ENCODE assay signal across 1 cellular context in genomic region chr19:46076951-46077814, GRCh38.
TF ChIP-seq lines count a peak whose summit lies in the region.

No MANE protein-coding gene starts in this region.

TF ChIP-seq in HEK293, 187 proteins besides CTCF, POLR2A, EP300 and RAD21 (continued from another document and continues in another):
- TF ChIP-seq, protein P1, sequence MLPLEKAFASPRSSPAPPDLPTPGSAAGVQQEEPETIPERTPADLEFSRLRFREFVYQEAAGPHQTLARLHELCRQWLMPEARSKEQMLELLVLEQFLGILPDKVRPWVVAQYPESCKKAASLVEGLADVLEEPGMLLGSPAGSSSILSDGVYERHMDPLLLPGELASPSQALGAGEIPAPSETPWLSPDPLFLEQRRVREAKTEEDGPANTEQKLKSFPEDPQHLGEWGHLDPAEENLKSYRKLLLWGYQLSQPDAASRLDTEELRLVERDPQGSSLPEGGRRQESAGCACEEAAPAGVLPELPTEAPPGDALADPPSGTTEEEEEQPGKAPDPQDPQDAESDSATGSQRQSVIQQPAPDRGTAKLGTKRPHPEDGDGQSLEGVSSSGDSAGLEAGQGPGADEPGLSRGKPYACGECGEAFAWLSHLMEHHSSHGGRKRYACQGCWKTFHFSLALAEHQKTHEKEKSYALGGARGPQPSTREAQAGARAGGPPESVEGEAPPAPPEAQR (tag by site-specific recombination; IDR thresholded peaks at IDR 0.05), result no peak
- TF ChIP-seq ZNF654 (tag by site-specific recombination; IDR thresholded peaks at IDR 0.05; ENCODE audit: low read depth) (peak; percentile 88), ZNF423 (tag by site-specific recombination; IDR thresholded peaks at IDR 0.05) (peak; percentile 66; the same call in 1 of the 2 replicates), ZNF670 (tag by site-specific recombination; IDR thresholded peaks at IDR 0.05; ENCODE audit: low read depth) (no peak), PRDM10 (tag by site-specific recombination; IDR thresholded peaks at IDR 0.05) (peak; percentile 99), ZNF561 (tag by site-specific recombination; IDR thresholded peaks at IDR 0.05; ENCODE audit: borderline replicate concordance) (peak; percentile 92), IKZF3 (tag by site-specific recombination; IDR thresholded peaks at IDR 0.05) (peak; percentile 84), ZFHX2 (tag by site-specific recombination; conservative IDR thresholded peaks at IDR 0.05) (peak; percentile 72), ZBTB11 (tag by site-specific recombination; conservative IDR thresholded peaks at IDR 0.05; ENCODE audit: low read depth) (peak; percentile 19; the same call in 1 of the 2 replicates), GLIS1 (tag by site-specific recombination; IDR thresholded peaks at IDR 0.05) (peak; percentile 84), ZNF560 (tag by site-specific recombination; IDR thresholded peaks at IDR 0.05; ENCODE audit: borderline replicate concordance) (no peak), ZSCAN30 (tag by site-specific recombination; IDR thresholded peaks at IDR 0.05) (peak; percentile 95), ZNF555 (tag by site-specific recombination; conservative IDR thresholded peaks at IDR 0.05) (no peak), ZBTB10 (tag by site-specific recombination; IDR thresholded peaks at IDR 0.05) (peak; percentile 76), ZNF354C (tag by site-specific recombination; IDR thresholded peaks at IDR 0.05; ENCODE audit: borderline replicate concordance, low read depth) (no peak), ZFP69B (tag by site-specific recombination; IDR thresholded peaks at IDR 0.05) (peak; percentile 66), GLIS2 (tag by site-specific recombination; IDR thresholded peaks at IDR 0.05) (peak; percentile 90), ZNF660 (tag by site-specific recombination; IDR thresholded peaks at IDR 0.05) (peak; percentile 90; the same call in 1 of the 2 replicates), SP7 (tag by site-specific recombination; IDR thresholded peaks at IDR 0.05) (peak; percentile 42; the same call in 1 of the 2 replicates), ZBTB20 (tag by site-specific recombination; IDR thresholded peaks at IDR 0.05) (peak; percentile 36; the same call in 1 of the 2 replicates), ZNF335 (tag by site-specific recombination; conservative IDR thresholded peaks at IDR 0.05) (peak; percentile 92), ZNF266 (tag by site-specific recombination; IDR thresholded peaks at IDR 0.05; ENCODE audit: low read depth) (no peak), ZIC2 (tag by site-specific recombination; IDR thresholded peaks at IDR 0.05) (peak; percentile 84), FEZF1 (tag by site-specific recombination; IDR thresholded peaks at IDR 0.05) (0 out of 2 replicates have a peak, but pooled peaks have one; percentile 3), ZNF664 (tag by site-specific recombination; IDR thresholded peaks at IDR 0.05) (no peak), ZNF513 (tag by site-specific recombination; IDR thresholded peaks at IDR 0.05) (peak; percentile 39; the same call in 1 of the 2 replicates), KLF16 (tag by site-specific recombination; IDR thresholded peaks at IDR 0.05) (0 out of 2 replicates have a peak, but pooled peaks have one; percentile 51), ZNF610 (tag by site-specific recombination; IDR thresholded peaks at IDR 0.05; ENCODE audit: borderline replicate concordance) (peak; percentile 81; the same call in 1 of the 2 replicates), ZNF777 (tag by site-specific recombination; IDR thresholded peaks at IDR 0.05; ENCODE audit: borderline replicate concordance) (peak; percentile 64), ZNF621 (tag by site-specific recombination; IDR thresholded peaks at IDR 0.05) (no peak)
- TF ChIP-seq, protein P2, sequence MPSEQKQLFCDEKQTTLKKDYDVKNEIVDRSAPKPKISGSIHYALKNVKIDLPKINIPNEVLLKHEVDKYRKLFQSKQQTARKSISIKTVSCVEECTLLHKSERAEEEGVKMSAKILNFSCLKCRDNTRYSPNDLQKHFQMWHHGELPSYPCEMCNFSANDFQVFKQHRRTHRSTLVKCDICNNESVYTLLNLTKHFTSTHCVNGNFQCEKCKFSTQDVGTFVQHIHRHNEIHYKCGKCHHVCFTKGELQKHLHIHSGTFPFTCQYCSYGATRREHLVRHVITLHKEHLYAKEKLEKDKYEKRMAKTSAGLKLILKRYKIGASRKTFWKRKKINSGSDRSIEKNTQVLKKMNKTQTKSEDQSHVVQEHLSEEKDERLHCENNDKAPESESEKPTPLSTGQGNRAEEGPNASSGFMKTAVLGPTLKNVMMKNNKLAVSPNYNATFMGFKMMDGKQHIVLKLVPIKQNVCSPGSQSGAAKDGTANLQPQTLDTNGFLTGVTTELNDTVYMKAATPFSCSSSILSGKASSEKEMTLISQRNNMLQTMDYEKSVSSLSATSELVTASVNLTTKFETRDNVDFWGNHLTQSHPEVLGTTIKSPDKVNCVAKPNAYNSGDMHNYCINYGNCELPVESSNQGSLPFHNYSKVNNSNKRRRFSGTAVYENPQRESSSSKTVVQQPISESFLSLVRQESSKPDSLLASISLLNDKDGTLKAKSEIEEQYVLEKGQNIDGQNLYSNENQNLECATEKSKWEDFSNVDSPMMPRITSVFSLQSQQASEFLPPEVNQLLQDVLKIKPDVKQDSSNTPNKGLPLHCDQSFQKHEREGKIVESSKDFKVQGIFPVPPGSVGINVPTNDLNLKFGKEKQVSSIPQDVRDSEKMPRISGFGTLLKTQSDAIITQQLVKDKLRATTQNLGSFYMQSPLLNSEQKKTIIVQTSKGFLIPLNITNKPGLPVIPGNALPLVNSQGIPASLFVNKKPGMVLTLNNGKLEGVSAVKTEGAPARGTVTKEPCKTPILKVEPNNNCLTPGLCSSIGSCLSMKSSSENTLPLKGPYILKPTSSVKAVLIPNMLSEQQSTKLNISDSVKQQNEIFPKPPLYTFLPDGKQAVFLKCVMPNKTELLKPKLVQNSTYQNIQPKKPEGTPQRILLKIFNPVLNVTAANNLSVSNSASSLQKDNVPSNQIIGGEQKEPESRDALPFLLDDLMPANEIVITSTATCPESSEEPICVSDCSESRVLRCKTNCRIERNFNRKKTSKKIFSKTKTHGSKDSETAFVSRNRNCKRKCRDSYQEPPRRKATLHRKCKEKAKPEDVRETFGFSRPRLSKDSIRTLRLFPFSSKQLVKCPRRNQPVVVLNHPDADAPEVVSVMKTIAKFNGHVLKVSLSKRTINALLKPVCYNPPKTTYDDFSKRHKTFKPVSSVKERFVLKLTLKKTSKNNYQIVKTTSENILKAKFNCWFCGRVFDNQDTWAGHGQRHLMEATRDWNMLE (tag by site-specific recombination; conservative IDR thresholded peaks at IDR 0.05; ENCODE audit: low read depth), result no peak
- TF ChIP-seq, protein P3, sequence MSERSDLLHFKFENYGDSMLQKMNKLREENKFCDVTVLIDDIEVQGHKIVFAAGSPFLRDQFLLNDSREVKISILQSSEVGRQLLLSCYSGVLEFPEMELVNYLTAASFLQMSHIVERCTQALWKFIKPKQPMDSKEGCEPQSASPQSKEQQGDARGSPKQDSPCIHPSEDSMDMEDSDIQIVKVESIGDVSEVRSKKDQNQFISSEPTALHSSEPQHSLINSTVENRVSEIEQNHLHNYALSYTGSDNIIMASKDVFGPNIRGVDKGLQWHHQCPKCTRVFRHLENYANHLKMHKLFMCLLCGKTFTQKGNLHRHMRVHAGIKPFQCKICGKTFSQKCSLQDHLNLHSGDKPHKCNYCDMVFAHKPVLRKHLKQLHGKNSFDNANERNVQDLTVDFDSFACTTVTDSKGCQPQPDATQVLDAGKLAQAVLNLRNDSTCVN (tag by site-specific recombination; optimal IDR thresholded peaks at IDR 0.05), result peak; percentile 88
- TF ChIP-seq, protein P4, sequence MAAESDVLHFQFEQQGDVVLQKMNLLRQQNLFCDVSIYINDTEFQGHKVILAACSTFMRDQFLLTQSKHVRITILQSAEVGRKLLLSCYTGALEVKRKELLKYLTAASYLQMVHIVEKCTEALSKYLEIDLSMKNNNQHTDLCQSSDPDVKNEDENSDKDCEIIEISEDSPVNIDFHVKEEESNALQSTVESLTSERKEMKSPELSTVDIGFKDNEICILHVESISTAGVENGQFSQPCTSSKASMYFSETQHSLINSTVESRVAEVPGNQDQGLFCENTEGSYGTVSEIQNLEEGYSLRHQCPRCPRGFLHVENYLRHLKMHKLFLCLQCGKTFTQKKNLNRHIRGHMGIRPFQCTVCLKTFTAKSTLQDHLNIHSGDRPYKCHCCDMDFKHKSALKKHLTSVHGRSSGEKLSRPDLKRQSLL (tag by site-specific recombination; IDR thresholded peaks at IDR 0.05), result peak; percentile 66; the same call in 1 of the 2 replicates
- TF ChIP-seq, protein P5, sequence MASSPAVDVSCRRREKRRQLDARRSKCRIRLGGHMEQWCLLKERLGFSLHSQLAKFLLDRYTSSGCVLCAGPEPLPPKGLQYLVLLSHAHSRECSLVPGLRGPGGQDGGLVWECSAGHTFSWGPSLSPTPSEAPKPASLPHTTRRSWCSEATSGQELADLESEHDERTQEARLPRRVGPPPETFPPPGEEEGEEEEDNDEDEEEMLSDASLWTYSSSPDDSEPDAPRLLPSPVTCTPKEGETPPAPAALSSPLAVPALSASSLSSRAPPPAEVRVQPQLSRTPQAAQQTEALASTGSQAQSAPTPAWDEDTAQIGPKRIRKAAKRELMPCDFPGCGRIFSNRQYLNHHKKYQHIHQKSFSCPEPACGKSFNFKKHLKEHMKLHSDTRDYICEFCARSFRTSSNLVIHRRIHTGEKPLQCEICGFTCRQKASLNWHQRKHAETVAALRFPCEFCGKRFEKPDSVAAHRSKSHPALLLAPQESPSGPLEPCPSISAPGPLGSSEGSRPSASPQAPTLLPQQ (tag by site-specific recombination; IDR thresholded peaks at IDR 0.05), result peak; percentile 47
